In genomic region chr2:12727085-12727484, GRCh38 we compare ENCODE assay signal across 1 cellular context.
TF ChIP-seq lines count a peak whose summit lies in the region.

No MANE protein-coding gene starts in this region.

TF ChIP-seq in SK-N-SH treated with all-trans-retinoic acid at 6 μM for 48 hours, 23 proteins besides CTCF, POLR2A, EP300 and RAD21 (continued from another document):
- TF ChIP-seq PATZ1 (CRISPR knock-in tag; IDR thresholded peaks at IDR 0.05; ENCODE audit: borderline replicate concordance), result no peak
- TF ChIP-seq PPARA (CRISPR knock-in tag; IDR thresholded peaks at IDR 0.05; ENCODE audit: borderline replicate concordance), result no peak
